ENCODE assay signal across 34 cellular contexts in the genomic region with DNA sequence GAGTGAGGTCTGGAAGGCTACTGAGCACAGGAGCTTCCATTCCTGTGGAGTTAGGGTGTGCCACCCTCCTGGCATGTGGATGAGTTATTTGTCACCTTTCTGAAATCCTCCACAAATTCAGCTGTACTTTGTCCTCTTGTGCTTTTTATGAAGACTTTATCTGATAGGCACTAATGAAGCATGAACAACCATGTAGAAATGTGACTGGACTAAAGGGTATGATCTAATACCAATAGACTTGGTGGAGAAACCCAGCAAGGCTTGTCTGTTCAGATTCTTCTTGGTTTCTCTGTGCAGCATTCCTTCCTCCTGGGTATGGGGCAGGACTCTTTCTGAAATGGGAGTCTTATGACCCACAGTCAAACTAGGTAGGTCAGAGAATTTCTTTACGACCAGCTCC. TPM values are rescaled to one million over a fixed set of nuclear protein-coding genes. Genes with fewer than 3 reads are reported as not detected.
DNase-seq lines count a peak whose midpoint lies in the region; ATAC-seq, FAIRE-seq and TF ChIP-seq lines count a peak whose summit lies in the region.
"Had no signal": no experiment of that assay in that cellular context is flagged by ENCODE, and none has a peak within 500 bp of the region (broad histone marks: within the 10 kb centered on the region; RNA-seq: fewer than 3 reads in every experiment).

No MANE protein-coding gene starts in this region.

- H3K27ac ChIP-seq in right lobe of liver, result no peak overlapping the region
- H3K27ac ChIP-seq in HepG2 (ENCODE audit: extremely low read length, insufficient read depth, low read length), result no peak overlapping the region
- H3K27ac ChIP-seq: neural progenitor cell, SJCRH30, thyroid gland, WERI-Rb-1 had no signal

- H3K79me2 ChIP-seq in HepG2 (ENCODE audit: insufficient read depth, low read length), result no peaks in the 10 kb centered on the region

- TF ChIP-seq RAD21 in HepG2 (CRISPR knock-in tag; IDR thresholded peaks at IDR 0.05), result no peak

- POLR2A ChIA-PET in HepG2 (lab: Yijun Ruan, JAX), result no interaction called here

- no peaks in the 10 kb centered on the region for H4K20me1 ChIP-seq in HepG2 (ENCODE audit: insufficient read depth, low read length)

- H3K27me3 ChIP-seq in right lobe of liver (peaks cover 0 to 8% of the 10 kb centered on the region in 2 donors), HepG2 (ENCODE audit: control insufficient read depth in 1 of 2, insufficient read depth in 2 of 2, low read length in 2 of 2) (no peaks in the 10 kb centered on the region)
- H3K27me3 ChIP-seq: neural progenitor cell, SJCRH30, thyroid gland had no signal

- no peaks in the 10 kb centered on the region for H3K9me3 ChIP-seq in right lobe of liver
- H3K9me3 ChIP-seq in HepG2 (ENCODE audit: low read length), result no peaks in the 10 kb centered on the region
- H3K9me3 ChIP-seq: SJCRH30, thyroid gland had no signal

- no peak for FAIRE-seq in HepG2 (lab: Jason Lieb, UNC)
- no peak for FAIRE-seq in GM12891 (lab: Jason Lieb, UNC)
- FAIRE-seq: frontal cortex, GM12892, RCC 7860 had no signal

- H3K4me3 ChIP-seq in right lobe of liver (no peak overlapping the region), HepG2 (replicated peaks in 1 of 3; ENCODE audit: insufficient read depth in 1 of 3, low read depth in 2 of 3, low read length in 3 of 3) (no peak overlapping the region), choroid plexus epithelial cell (ENCODE audit: low read depth, low read length) (no peak overlapping the region)
- H3K4me3 ChIP-seq: neural progenitor cell, SJCRH30, thyroid gland had no signal

- BruUV-seq in HepG2 (replicated peaks; lab: Mats Ljungman, UMichigan), result no TSS peak

- 40% methylated on average over 1 of the region's 1 CpG for WGBS in right lobe of liver (ENCODE audit: insufficient coverage, low coverage, low lambda C conversion rate, missing lambda C conversion rate)
- WGBS in HepG2 (ENCODE audit: low lambda C conversion rate), result 55% methylated on average over 1 of the region's 1 CpG

- peak overlapping the region; percentile 52 for H3K27ac Mint-ChIP-seq in mesothelial cell of epicardium
- H3K27ac Mint-ChIP-seq: activated CD4-positive, alpha-beta T cell treated with anti-CD3 and anti-CD28 coated beads, Interleukin-2, amount 10 ng/mL, durations not matched to agents 24 days and 14 days; B cell; neural progenitor cell had no signal

- no peaks in the 10 kb centered on the region for H3K27me3 Mint-ChIP-seq in mesothelial cell of epicardium (ENCODE audit: low read depth)
- H3K27me3 Mint-ChIP-seq: activated CD4-positive, alpha-beta T cell treated with anti-CD3 and anti-CD28 coated beads, Interleukin-2, amount 10 ng/mL, durations not matched to agents 24 days and 14 days; B cell; CD4-positive, alpha-beta memory T cell; central memory CD8-positive, alpha-beta T cell had no signal

- H3K4me1 Mint-ChIP-seq in mesothelial cell of epicardium, result no peaks in the 10 kb centered on the region
- H3K4me1 Mint-ChIP-seq: neural progenitor cell had no signal

- H2AFZ ChIP-seq in HepG2 (ENCODE audit: low read length), result no peak overlapping the region
- H2AFZ ChIP-seq: neural progenitor cell had no signal

- H3K4me2 ChIP-seq in HepG2 (ENCODE audit: low read depth, low read length), result no peak overlapping the region
- H3K4me2 ChIP-seq: neural progenitor cell had no signal

- H3K4me3 Mint-ChIP-seq in mesothelial cell of epicardium, result no peak overlapping the region
- H3K4me3 Mint-ChIP-seq: activated CD4-positive, alpha-beta T cell treated with anti-CD3 and anti-CD28 coated beads, Interleukin-2, amount 10 ng/mL, durations not matched to agents 24 days and 14 days; B cell; central memory CD8-positive, alpha-beta T cell; neural progenitor cell had no signal

- H3K36me3 ChIP-seq in right lobe of liver (no peaks in the 10 kb centered on the region), HepG2 (replicated peaks in 1 of 2; ENCODE audit: control insufficient read depth in 1 of 2, insufficient read depth in 2 of 2, low read length in 2 of 2) (no peaks in the 10 kb centered on the region)
- H3K36me3 ChIP-seq: SJCRH30, thyroid gland, WERI-Rb-1 had no signal

- H3K4me1 ChIP-seq in right lobe of liver (peaks cover 0 to 2% (median 0%) of the 10 kb centered on the region in 4 donors), HepG2 (ENCODE audit: insufficient read depth, low read length) (no peaks in the 10 kb centered on the region)
- H3K4me1 ChIP-seq: neural progenitor cell, SJCRH30, thyroid gland had no signal

- H3K9ac ChIP-seq in HepG2 (ENCODE audit: insufficient read depth, low read depth, low read length), result no peak overlapping the region
- H3K9ac ChIP-seq: neural progenitor cell had no signal

- TF ChIP-seq POLR2A in right lobe of liver (IDR thresholded peaks at IDR 0.05) (no peak), HepG2 (IDR thresholded peaks at IDR 0.05; ENCODE audit: insufficient read depth in 1 of 2, low read depth in 2 of 2, low read length in 2 of 2) (no peak), GM12891 (IDR thresholded peaks at IDR 0.05; ENCODE audit: low read depth, low read length) (no peak)

- peaks cover 37% of the 10 kb centered on the region for H3K36me3 Mint-ChIP-seq in mesothelial cell of epicardium

- peak; percentile 43 to 90 (median 52) for ATAC-seq in right lobe of liver
- ATAC-seq in HepG2, result no peak
- ATAC-seq: HCT116, left cardiac atrium, sciatic nerve had no signal

- intact Hi-C loops in right lobe of liver (cut with DNase I) (no loop called here), HepG2 (cut with micrococcal nuclease; ENCODE audit: unreplicated experiment) (no loop called here)

- CTCF ChIA-PET in HepG2 (lab: Yijun Ruan, JAX; ENCODE audit: low intra/inter-chr PET ratio, low total read pairs), result no interaction called here

- DNase-seq in right lobe of liver (no peak), HepG2 (ENCODE audit: low spot score) (no peak), choroid plexus epithelial cell (ENCODE audit: low read depth) (peak; percentile 19), mesothelial cell of epicardium (ENCODE audit: low spot score in 2 of 2, unreplicated experiment in 2 of 2) (no peak), NCI-H526 treated with DMSO at 0.1 percent for 48 hours (lab: John Stamatoyannopoulos, UW) (no peak), GM12891 (ENCODE audit: insufficient read length, low spot score) (no peak), NCI-H446 (lab: John Stamatoyannopoulos, UW) (no peak)
- no peak for DNase-seq in activated CD4-positive, alpha-beta T cell treated with anti-CD3 and anti-CD28 coated beads for 1 hour
- DNase-seq: ACHN; activated CD4-positive, alpha-beta T cell treated with anti-CD3 and anti-CD28 coated beads, Interleukin-2, amount 10 ng/mL, durations not matched to agents 24 days and 14 days; activated CD8-positive, alpha-beta memory T cell treated with anti-CD3 and anti-CD28 coated beads for 24 hours; activated effector memory CD4-positive, alpha-beta T cell treated with anti-CD3 and anti-CD28 coated beads, Interleukin-2, amount 50 U/mL, for 16 hours; activated T-cell treated with anti-CD3 and anti-CD28 coated beads, Interleukin-2, amount 50 U/mL, for 1 hour; CD4-positive, alpha-beta memory T cell; dermis blood vessel endothelial cell; left cardiac atrium; mesenchymal stem cell; NCI-H1092; NCI-H1694; NCI-H774; SJCRH30; stimulated activated CD4-positive, alpha-beta T cell treated with anti-CD3 and anti-CD28 coated beads, Interleukin-4, amount 100 ng/mL, for 24 hours; SW 1271; T-helper 9 cell; thyroid gland; WERI-Rb-1 had no signal

- TF ChIP-seq CTCF in right lobe of liver (IDR thresholded peaks at IDR 0.05) (no peak), HepG2 (CRISPR knock-in tag; IDR thresholded peaks at IDR 0.05) (no peak), choroid plexus epithelial cell (conservative IDR thresholded peaks at IDR 0.05; ENCODE audit: low read depth, low read length) (no peak), mesothelial cell of epicardium (IDR thresholded peaks at IDR 0.05; ENCODE audit: unreplicated experiment) (no peak)

- no peak for TF ChIP-seq EP300 in HepG2 (IDR thresholded peaks at IDR 0.05; ENCODE audit: low read depth in 2 of 2, low read length in 2 of 2)
- no peak for TF ChIP-seq EP300 in HepG2 (CRISPR knock-in tag; IDR thresholded peaks at IDR 0.05; ENCODE audit: borderline replicate concordance)

- in situ Hi-C loops in HepG2 (cut with HindIII; ENCODE audit: extremely low pct_ligation_motif_present, low pct_unique_long_range_greater_than_20kb), result loop anchor here (25.0 kb wide), 1 partner anchor 451 kb away; no protein-coding TSS in a partner anchor

- peaks cover 53% of the 10 kb centered on the region for H3K9me3 Mint-ChIP-seq in mesothelial cell of epicardium
- H3K9me3 Mint-ChIP-seq: central memory CD8-positive, alpha-beta T cell had no signal

TF ChIP-seq in HepG2, 621 proteins besides CTCF, POLR2A, EP300 and RAD21 (continues in another document):
- TF ChIP-seq LCORL (IDR thresholded peaks at IDR 0.05), result no peak
- TF ChIP-seq LCORL (CRISPR knock-in tag; IDR thresholded peaks at IDR 0.05), result no peak

TF ChIP-seq in GM12891, 5 proteins besides CTCF, POLR2A, EP300 and RAD21 (continues in another document):
- TF ChIP-seq POU2F2 (IDR thresholded peaks at IDR 0.05; ENCODE audit: low read depth, low read length) (no peak), SPI1 (IDR thresholded peaks at IDR 0.05; ENCODE audit: low read depth, low read length) (no peak)

RNA-seq across cellular contexts. Expression of gene NBDY, which starts 9.6 kb away (rescaled TPM):
- total RNA-seq in right lobe of liver (1 to 10 TPM; 2.8 to 10.0 (median 5.4) TPM), HepG2 (2016; rRNA removed; fragmentation: Illumina TruSeq; extraction: Trizol) (1.7 and 3.8 TPM in 2 replicates), mesothelial cell of epicardium (47.1 to 48.4 TPM (median 47.9 TPM) in 3 replicates)
- 0.97 and 1.4 TPM in 2 replicates for total RNA-seq in HepG2 (2016; cell fraction: cytosol; rRNA removed; fragmentation: Illumina TruSeq; extraction: Trizol; ENCODE audit: low read depth)
- total RNA-seq in HepG2 (2016; cell fraction: insoluble cytoplasmic fraction; rRNA removed; fragmentation: Illumina TruSeq; extraction: Trizol), result 1.4 and 2.5 TPM in 2 replicates
- 1.5 and 3.5 TPM in 2 replicates for total RNA-seq in HepG2 (2016; cell fraction: membrane; rRNA removed; fragmentation: Illumina TruSeq; extraction: Trizol)
- 0.56 and 1.4 TPM in 2 replicates for total RNA-seq in HepG2 (2016; cell fraction: nucleus; rRNA removed; fragmentation: Illumina TruSeq; extraction: Trizol)
- polyA plus RNA-seq in HepG2 (2011; rRNA removed), result 1.4 TPM in 2 replicates
- 1.2 and 1.4 TPM in 2 replicates for polyA plus RNA-seq in HepG2 (2011; cell fraction: cytosol; rRNA removed)
- polyA plus RNA-seq in HepG2 (2011; cell fraction: nucleus; rRNA removed), result 0.37 and 0.74 TPM in 2 replicates
- 2.5 and 2.6 TPM in 2 replicates for polyA plus RNA-seq in HepG2 (2012)
- polyA plus RNA-seq in HepG2 (2016; cell fraction: cytosol; fragmentation: Illumina TruSeq; extraction: Trizol; ENCODE audit: low read depth), result 1.6 and 2.1 TPM in 2 replicates
- 5.6 and 6.3 TPM in 2 replicates for polyA plus RNA-seq in HepG2 (2016; cell fraction: insoluble cytoplasmic fraction; fragmentation: Illumina TruSeq; extraction: Trizol; ENCODE audit: low read depth)
- polyA plus RNA-seq in HepG2 (2016; cell fraction: membrane; fragmentation: Illumina TruSeq; extraction: Trizol; ENCODE audit: low read depth), result 2.5 and 2.8 TPM in 2 replicates
- polyA plus RNA-seq in HepG2 (2016; cell fraction: nucleus; fragmentation: Illumina TruSeq; extraction: Trizol; ENCODE audit: insufficient read depth, low read depth), result 3.0 and 5.4 TPM in 2 replicates
- polyA minus RNA-seq in HepG2 (2011; rRNA and poly(A)+ RNA removed; ENCODE audit: low replicate concordance), result 0.46 and 20.4 TPM in 2 replicates
- 1.4 and 1.6 TPM in 2 replicates for polyA minus RNA-seq in HepG2 (2011; cell fraction: cytosol; rRNA and poly(A)+ RNA removed)
- polyA minus RNA-seq in HepG2 (2011; cell fraction: nucleus; rRNA and poly(A)+ RNA removed), result 1.0 and 2.1 TPM in 2 replicates
- polyA plus RNA-seq in GM12891 (2012; ENCODE audit: low read depth, missing spikeins), result 37.7 TPM
